In genomic region chr14:23929131-23929530, GRCh38 we compare ENCODE assay signal across 13 cellular contexts.
"Had no signal": no experiment of that assay in that cellular context is flagged by ENCODE, and none has a peak within 500 bp of the region (broad histone marks: within the 10 kb centered on the region; RNA-seq: fewer than 3 reads in every experiment).

No MANE protein-coding gene starts in this region.

- H3K27me3 Mint-ChIP-seq: stimulated activated naive CD8-positive, alpha-beta T cell treated with anti-CD3 and anti-CD28 coated beads, Interleukin-15, Interleukin-2, amounts not matched to agents 100 ng/mL and 50 ng/mL, for 24 hours had no signal

- H3K27ac ChIP-seq: body of pancreas, foreskin keratinocyte, right atrium auricular region, tibial nerve had no signal

- H3K9me3 ChIP-seq: body of pancreas, mucosa of descending colon, right atrium auricular region, tibial nerve had no signal

- H3K4me1 Mint-ChIP-seq: activated CD4-positive, alpha-beta memory T cell treated with anti-CD3 and anti-CD28 coated beads, Interleukin-2, amount 10 ng/mL, durations not matched to agents 7 days and 5 days; activated CD4-positive, alpha-beta T cell treated with anti-CD3 and anti-CD28 coated beads, Interleukin-2, amount 10 ng/mL, durations not matched to agents 24 days and 14 days; activated naive CD8-positive, alpha-beta T cell treated with anti-CD3 and anti-CD28 coated beads, Interleukin-2, amount 50 U/mL, for 24 hours; neural crest cell had no signal

- H3K4me3 ChIP-seq: body of pancreas, mucosa of descending colon, right atrium auricular region, tibial nerve had no signal

- H3K4me1 ChIP-seq: foreskin keratinocyte had no signal

- H3K36me3 ChIP-seq: right atrium auricular region, tibial nerve had no signal

- H3K9me3 Mint-ChIP-seq: activated CD4-positive, alpha-beta memory T cell treated with anti-CD3 and anti-CD28 coated beads, Interleukin-2, amount 10 ng/mL, durations not matched to agents 7 days and 5 days; activated CD4-positive, alpha-beta T cell treated with anti-CD3 and anti-CD28 coated beads, Interleukin-2, amount 10 ng/mL, durations not matched to agents 24 days and 14 days; activated naive CD8-positive, alpha-beta T cell treated with anti-CD3 and anti-CD28 coated beads, Interleukin-2, amount 50 U/mL, for 24 hours; activated T-cell treated with anti-CD3 and anti-CD28 coated beads, Interleukin-2, amount 50 U/mL, for 72 hours; neural crest cell; stimulated activated naive CD8-positive, alpha-beta T cell treated with anti-CD3 and anti-CD28 coated beads, Interleukin-15, Interleukin-2, amounts not matched to agents 100 ng/mL and 50 ng/mL, for 24 hours had no signal

- H3K27me3 ChIP-seq: body of pancreas, right atrium auricular region, tibial nerve had no signal

- H3K4me3 Mint-ChIP-seq: activated CD4-positive, alpha-beta memory T cell treated with anti-CD3 and anti-CD28 coated beads, Interleukin-2, amount 10 ng/mL, durations not matched to agents 7 days and 5 days; activated CD4-positive, alpha-beta T cell treated with anti-CD3 and anti-CD28 coated beads, Interleukin-2, amount 10 ng/mL, durations not matched to agents 24 days and 14 days; activated naive CD8-positive, alpha-beta T cell treated with anti-CD3 and anti-CD28 coated beads, Interleukin-2, amount 50 U/mL, for 24 hours; activated T-cell treated with anti-CD3 and anti-CD28 coated beads, Interleukin-2, amount 50 U/mL, for 72 hours; neural crest cell; stimulated activated naive CD8-positive, alpha-beta T cell treated with anti-CD3 and anti-CD28 coated beads, Interleukin-15, Interleukin-2, amounts not matched to agents 100 ng/mL and 50 ng/mL, for 24 hours; T-helper 17 cell had no signal

- H3K27ac Mint-ChIP-seq: activated CD4-positive, alpha-beta memory T cell treated with anti-CD3 and anti-CD28 coated beads, Interleukin-2, amount 10 ng/mL, durations not matched to agents 7 days and 5 days; activated CD4-positive, alpha-beta T cell treated with anti-CD3 and anti-CD28 coated beads, Interleukin-2, amount 10 ng/mL, durations not matched to agents 24 days and 14 days; activated naive CD8-positive, alpha-beta T cell treated with anti-CD3 and anti-CD28 coated beads, Interleukin-2, amount 50 U/mL, for 24 hours; activated T-cell treated with anti-CD3 and anti-CD28 coated beads, Interleukin-2, amount 50 U/mL, for 72 hours; progenitor cell of endocrine pancreas; stimulated activated naive CD8-positive, alpha-beta T cell treated with anti-CD3 and anti-CD28 coated beads, Interleukin-15, Interleukin-2, amounts not matched to agents 100 ng/mL and 50 ng/mL, for 24 hours; T-helper 17 cell had no signal
